Comparison of ENCODE assay signal across 15 cellular contexts in genomic region chr4:139522457-139522856, GRCh38. TPM values are rescaled to one million over a fixed set of nuclear protein-coding genes. Genes with fewer than 3 reads are reported as not detected.
DNase-seq lines count a peak whose midpoint lies in the region; ATAC-seq and TF ChIP-seq lines count a peak whose summit lies in the region.
"Had no signal": no experiment of that assay in that cellular context is flagged by ENCODE, and none has a peak within 500 bp of the region (broad histone marks: within the 10 kb centered on the region; RNA-seq: fewer than 3 reads in every experiment).

No MANE protein-coding gene starts in this region.

- ATAC-seq in GM18505 (IDR thresholded peaks at IDR 0.05; ENCODE audit: unreplicated experiment) (peak; percentile 31), HG02870 (IDR thresholded peaks at IDR 0.05; ENCODE audit: unreplicated experiment) (peak; percentile 23)
- ATAC-seq: natural killer cell treated with Interleukin-12 subunit alpha and Interleukin-12 subunit beta and Interleukin-15 and Interleukin-18, amount 100 ng/mL, for 72 hours had no signal

- no peak overlapping the region for H4K8ac ChIP-seq in mesendoderm (ENCODE audit: low read depth, low read length)

- intact Hi-C loops in ascending aorta (cut with DNase I), result no loop called here

- no peak overlapping the region for H3K18ac ChIP-seq in mesendoderm (ENCODE audit: low read length)

- H3K79me1 ChIP-seq in mesendoderm (ENCODE audit: low read length), result no peaks in the 10 kb centered on the region

- no peak overlapping the region for H2BK15ac ChIP-seq in mesendoderm (replicated peaks; ENCODE audit: low read depth)

- no peak overlapping the region for H3K9ac ChIP-seq in mesendoderm (ENCODE audit: low read length)

- H3K27me3 ChIP-seq in mesendoderm (ENCODE audit: insufficient read depth, low read length, poor library complexity) (no peaks in the 10 kb centered on the region), ascending aorta (no peaks in the 10 kb centered on the region)

- H3K79me2 ChIP-seq in mesendoderm (ENCODE audit: control insufficient read depth, insufficient read depth, low read length), result no peaks in the 10 kb centered on the region

- H3K56ac ChIP-seq in mesendoderm (ENCODE audit: low read length), result no peak overlapping the region

- no peak overlapping the region for H2BK5ac ChIP-seq in mesendoderm (ENCODE audit: low read length)

- H3K4me1 ChIP-seq in mesendoderm (ENCODE audit: control insufficient read depth, low read depth, low read length) (no peaks in the 10 kb centered on the region), ascending aorta (no peaks in the 10 kb centered on the region)

- H3K27ac ChIP-seq in mesendoderm (ENCODE audit: low read depth, low read length) (no peak overlapping the region), ascending aorta (no peak overlapping the region)

- no peak overlapping the region for H4K5ac ChIP-seq in mesendoderm (ENCODE audit: low read length)

- TF ChIP-seq CTCF in ascending aorta (IDR thresholded peaks at IDR 0.05), result no peak

- no peaks in the 10 kb centered on the region for H3K9me3 ChIP-seq in ascending aorta

- H3K4me3 ChIP-seq in mesendoderm (ENCODE audit: low read length), result no peak overlapping the region
- no peak overlapping the region for H3K4me3 ChIP-seq in ascending aorta

- WGBS in mesendoderm (ENCODE audit: extremely low coverage, insufficient coverage, low lambda C conversion rate), result no CpG with 5 or more reads among the region's 4 CpGs

- DNase-seq in SK-N-DZ (ENCODE audit: low spot score), result peak; percentile 5
- DNase-seq in mesendoderm, result peak; percentile 33
- no peak for DNase-seq in LoVo (ENCODE audit: low spot score)
- no peak for DNase-seq in ascending aorta (ENCODE audit: low spot score in 2 of 2)
- no peak for DNase-seq in OCI-M1 (lab: John Stamatoyannopoulos, UW)
- no peak for DNase-seq in RPMI8226
- DNase-seq: activated CD4-positive, CD25-positive, alpha-beta regulatory T cell; activated naive CD8-positive, alpha-beta T cell treated with anti-CD3 and anti-CD28 coated beads for 36 hours; central memory CD4-positive, alpha-beta T cell; DND-41; KBM-7; NCI-H1930 had no signal

- no peak overlapping the region for H3K4me2 ChIP-seq in mesendoderm (ENCODE audit: low read length)

- H3K36me3 ChIP-seq in mesendoderm (ENCODE audit: control insufficient read depth, insufficient read depth, low read length) (peaks cover 2% of the 10 kb centered on the region), ascending aorta (peaks cover 46 to 81% of the 10 kb centered on the region in 2 donors)

- TF ChIP-seq POLR2A in GM18505 (IDR thresholded peaks at IDR 0.05; ENCODE audit: borderline replicate concordance, extremely low read depth, insufficient read depth, insufficient read length), result no peak

- H2AK5ac ChIP-seq in mesendoderm (ENCODE audit: low read length), result no peak overlapping the region

- H3K4ac ChIP-seq in mesendoderm (ENCODE audit: low read depth, low read length), result no peak overlapping the region

- H2BK120ac ChIP-seq in mesendoderm (ENCODE audit: low read depth, low read length), result no peak overlapping the region

- no peak overlapping the region for H3K23ac ChIP-seq in mesendoderm (ENCODE audit: low read length)

RNA-seq across cellular contexts. Expression of gene SETD7, which starts 33.6 kb away (rescaled TPM):
- 14.1 and 18.1 TPM in 2 replicates for polyA plus RNA-seq in SK-N-DZ (2014; cell fraction: cytosol; rRNA removed)
- 7.2 and 11.1 TPM in 2 replicates for polyA plus RNA-seq in SK-N-DZ (2014; cell fraction: nucleus; rRNA removed)
- 10.1 TPM for polyA plus RNA-seq in mesendoderm (2013, experiment 1 of 2)
- polyA plus RNA-seq in mesendoderm (2013, experiment 2 of 2), result 9.5 TPM
- total RNA-seq in ascending aorta, result 33.2 TPM

Comparison
In these comparisons a context has a peak if more than half of its experiments do, and no peak if none do; other contexts are left out.
1. DNase-seq: peak in SK-N-DZ (single experiment) and mesendoderm (single experiment); none in LoVo (single experiment), ascending aorta (0 of 2), OCI-M1 (single experiment) and RPMI8226 (single experiment).